In genomic region chr12:131507881-131508280, GRCh38 we compare ENCODE assay signal across 16 cellular contexts.
"Had no signal": no experiment of that assay in that cellular context is flagged by ENCODE, and none has a peak within 500 bp of the region (broad histone marks: within the 10 kb centered on the region; RNA-seq: fewer than 3 reads in every experiment).

No MANE protein-coding gene starts in this region.

- DNase-seq: effector memory CD4-positive, alpha-beta T cell; gastrocnemius medialis; immature natural killer cell; kidney; left cardiac atrium; mesendoderm; mucosa of descending colon; naive thymus-derived CD8-positive, alpha-beta T cell; stimulated activated CD4-positive, alpha-beta T cell treated with anti-CD3 and anti-CD28 coated beads, Interleukin-4, amount 100 ng/mL, for 4 hours; stimulated activated naive B cell treated with anti-CD40 and anti-IgM and Interleukin-4, amounts not matched to agents 10 μg/mL and 1 μg/mL and 100 μg/mL, for 72 hours; stimulated activated naive CD8-positive, alpha-beta T cell treated with anti-CD3 and anti-CD28 coated beads, Interleukin-15, amount 100 ng/mL, for 72 hours; testis; transverse colon had no signal

- H3K36me3 ChIP-seq: gastrocnemius medialis, neutrophil, transverse colon had no signal

- H3K4me3 ChIP-seq: gastrocnemius medialis, mucosa of descending colon, testis, transverse colon had no signal

- H3K9me3 ChIP-seq: gastrocnemius medialis, mucosa of descending colon, neutrophil, testis, transverse colon had no signal

- H3K27me3 ChIP-seq: gastrocnemius medialis, neutrophil, testis, transverse colon had no signal

- H3K4me1 ChIP-seq: gastrocnemius medialis, transverse colon had no signal

- H3K27ac ChIP-seq: gastrocnemius medialis, neutrophil, testis, transverse colon had no signal

- ATAC-seq: esophagus mucosa; gastrocnemius medialis; left cardiac atrium; mucosa of descending colon; naive thymus-derived CD8-positive, alpha-beta T cell; sciatic nerve; stimulated activated naive B cell treated with anti-CD40 and anti-IgM and Interleukin-4, amounts not matched to agents 10 μg/mL and 1 μg/mL and 100 μg/mL, for 72 hours; stimulated activated naive CD8-positive, alpha-beta T cell treated with anti-CD3 and anti-CD28 coated beads, Interleukin-15, amount 100 ng/mL, for 72 hours had no signal
